1 cellular context compared by ENCODE assay signal in the genomic region with DNA sequence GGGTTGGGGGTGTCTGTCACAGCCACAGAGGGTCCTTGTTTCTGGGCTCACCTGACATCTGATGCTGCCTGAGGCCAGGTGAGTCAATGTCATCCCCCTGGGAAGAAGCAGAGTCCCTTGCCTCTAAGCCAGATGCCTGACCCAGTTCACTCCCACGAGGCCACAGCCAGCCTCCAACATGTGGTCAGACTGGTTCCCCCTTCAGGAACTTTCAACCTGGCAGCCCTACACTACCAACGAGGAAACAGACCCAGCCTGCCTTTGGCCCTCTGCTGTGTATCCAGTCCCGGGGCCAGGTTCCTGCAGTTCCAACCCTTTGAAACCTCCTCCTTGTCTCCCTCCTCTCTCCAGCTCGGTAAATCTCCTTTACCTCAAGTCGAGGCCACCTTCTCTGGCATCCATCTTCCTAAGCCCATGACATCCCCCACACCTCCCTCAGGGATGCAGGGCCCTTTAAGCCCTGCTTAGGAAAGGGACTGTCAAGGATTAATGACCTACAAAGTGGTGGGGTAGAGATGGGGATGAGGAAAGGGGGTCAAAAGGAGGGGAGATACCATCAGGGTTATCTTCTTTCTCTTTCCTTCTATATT.
TF ChIP-seq lines count a peak whose summit lies in the region.

No MANE protein-coding gene starts in this region.

TF ChIP-seq in WTC11, 78 proteins besides CTCF, POLR2A, EP300 and RAD21 (continued from another document):
- TF ChIP-seq, protein P1, sequence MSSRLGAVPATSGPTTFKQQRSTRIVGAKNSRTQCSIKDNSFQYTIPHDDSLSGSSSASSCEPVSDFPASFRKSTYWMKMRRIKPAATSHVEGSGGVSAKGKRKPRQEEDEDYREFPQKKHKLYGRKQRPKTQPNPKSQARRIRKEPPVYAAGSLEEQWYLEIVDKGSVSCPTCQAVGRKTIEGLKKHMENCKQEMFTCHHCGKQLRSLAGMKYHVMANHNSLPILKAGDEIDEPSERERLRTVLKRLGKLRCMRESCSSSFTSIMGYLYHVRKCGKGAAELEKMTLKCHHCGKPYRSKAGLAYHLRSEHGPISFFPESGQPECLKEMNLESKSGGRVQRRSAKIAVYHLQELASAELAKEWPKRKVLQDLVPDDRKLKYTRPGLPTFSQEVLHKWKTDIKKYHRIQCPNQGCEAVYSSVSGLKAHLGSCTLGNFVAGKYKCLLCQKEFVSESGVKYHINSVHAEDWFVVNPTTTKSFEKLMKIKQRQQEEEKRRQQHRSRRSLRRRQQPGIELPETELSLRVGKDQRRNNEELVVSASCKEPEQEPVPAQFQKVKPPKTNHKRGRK (CRISPR knock-in tag; IDR thresholded peaks at IDR 0.05; ENCODE audit: borderline replicate concordance): no peak
- no peak for TF ChIP-seq ATF3 (CRISPR knock-in tag; conservative IDR thresholded peaks at IDR 0.05)
TF ChIP-seq in WTC11: peak in this region for 1.
